ENCODE assay signal across 14 cellular contexts in genomic region chr10:123284022-123284421, GRCh38.
DNase-seq lines count a peak whose midpoint lies in the region; ATAC-seq and TF ChIP-seq lines count a peak whose summit lies in the region.
"Had no signal": no experiment of that assay in that cellular context is flagged by ENCODE, and none has a peak within 500 bp of the region (broad histone marks: within the 10 kb centered on the region; RNA-seq: fewer than 3 reads in every experiment).

No MANE protein-coding gene starts in this region.

- H3K27me3 Mint-ChIP-seq in chondrocyte (ENCODE audit: low read depth) (no peaks in the 10 kb centered on the region), neural crest cell (ENCODE audit: low read depth) (no peaks in the 10 kb centered on the region)
- H3K27me3 Mint-ChIP-seq: activated B cell treated with CpG ODN at 0.5 μM for 24 hours; activated naive CD8-positive, alpha-beta T cell had no signal

- no peak overlapping the region for H3K4me3 ChIP-seq in H7 (ENCODE audit: insufficient read depth, low read depth, low read length)
- H3K4me3 ChIP-seq: stomach had no signal

- no peak overlapping the region for H3K27ac Mint-ChIP-seq in chondrocyte (ENCODE audit: unreplicated experiment)
- no peak overlapping the region for H3K27ac Mint-ChIP-seq in neural crest cell (ENCODE audit: unreplicated experiment)
- H3K27ac Mint-ChIP-seq: activated B cell treated with CpG ODN at 0.5 μM for 24 hours; activated naive CD8-positive, alpha-beta T cell; nephron progenitor cell had no signal

- no peaks in the 10 kb centered on the region for H3K36me3 ChIP-seq in H7 (replicated peaks; ENCODE audit: control insufficient read depth, insufficient read depth, low read length)
- H3K36me3 ChIP-seq: stomach had no signal

- ATAC-seq in left colon = no peak
- ATAC-seq: left ventricle myocardium superior had no signal

- peak; percentile 9 for TF ChIP-seq CTCF in chondrocyte (IDR thresholded peaks at IDR 0.05)
- TF ChIP-seq CTCF in neural crest cell (conservative IDR thresholded peaks at IDR 0.05) = peak; percentile 22

- no peaks in the 10 kb centered on the region for H3K27me3 ChIP-seq in H7 (ENCODE audit: control insufficient read depth, insufficient read depth, low read length)
- H3K27me3 ChIP-seq: stomach had no signal

- H3K4me3 Mint-ChIP-seq in chondrocyte (ENCODE audit: unreplicated experiment) (no peak overlapping the region), neural crest cell (no peak overlapping the region)
- H3K4me3 Mint-ChIP-seq: activated B cell treated with CpG ODN at 0.5 μM for 24 hours; activated naive CD8-positive, alpha-beta T cell; nephron progenitor cell had no signal

- H3K4me1 Mint-ChIP-seq in chondrocyte (ENCODE audit: low read depth) = peaks cover 12% of the 10 kb centered on the region
- H3K4me1 Mint-ChIP-seq in neural crest cell = no peaks in the 10 kb centered on the region
- H3K4me1 Mint-ChIP-seq: activated B cell treated with CpG ODN at 0.5 μM for 24 hours had no signal

- H3K9me3 Mint-ChIP-seq in chondrocyte (ENCODE audit: low read depth) (no peaks in the 10 kb centered on the region), neural crest cell (no peaks in the 10 kb centered on the region)
- H3K9me3 Mint-ChIP-seq: activated B cell treated with CpG ODN at 0.5 μM for 24 hours had no signal

- intact Hi-C loops in left colon (cut with DNase I, micrococcal nuclease) = no loop called here

- DNase-seq in H7 = peak; percentile 54
- DNase-seq in NCI-H146 (lab: John Stamatoyannopoulos, UW) = peak; percentile 59
- no peak for DNase-seq in chondrocyte (ENCODE audit: low spot score)
- DNase-seq in neural crest cell (ENCODE audit: low read depth, low spot score) = no peak
- DNase-seq in anterior cingulate cortex (lab: John Stamatoyannopoulos, UW) = no peak
- DNase-seq in left colon = no peak
- DNase-seq in 8988T = no peak
- DNase-seq: activated B cell treated with CpG ODN at 0.5 μM for 24 hours, head of caudate nucleus, left ventricle myocardium superior, NCI-H1694 treated with DMSO at 0.1 percent for 48 hours, nephron progenitor cell, stomach had no signal

- no peaks in the 10 kb centered on the region for H3K36me3 Mint-ChIP-seq in chondrocyte (ENCODE audit: low read depth)
- H3K36me3 Mint-ChIP-seq in neural crest cell (ENCODE audit: low read depth) = peaks cover 2% of the 10 kb centered on the region

Comparison
In these comparisons a context has a peak if more than half of its experiments do, and no peak if none do; other contexts are left out.
1. DNase-seq: peak in H7 (single experiment) and NCI-H146 (single experiment); none in chondrocyte (single experiment), neural crest cell (single experiment), anterior cingulate cortex (0 of 58), left colon (0 of 2) and 8988T (single experiment).